Comparison of ENCODE assay signal across 8 cellular contexts in the genomic region with DNA sequence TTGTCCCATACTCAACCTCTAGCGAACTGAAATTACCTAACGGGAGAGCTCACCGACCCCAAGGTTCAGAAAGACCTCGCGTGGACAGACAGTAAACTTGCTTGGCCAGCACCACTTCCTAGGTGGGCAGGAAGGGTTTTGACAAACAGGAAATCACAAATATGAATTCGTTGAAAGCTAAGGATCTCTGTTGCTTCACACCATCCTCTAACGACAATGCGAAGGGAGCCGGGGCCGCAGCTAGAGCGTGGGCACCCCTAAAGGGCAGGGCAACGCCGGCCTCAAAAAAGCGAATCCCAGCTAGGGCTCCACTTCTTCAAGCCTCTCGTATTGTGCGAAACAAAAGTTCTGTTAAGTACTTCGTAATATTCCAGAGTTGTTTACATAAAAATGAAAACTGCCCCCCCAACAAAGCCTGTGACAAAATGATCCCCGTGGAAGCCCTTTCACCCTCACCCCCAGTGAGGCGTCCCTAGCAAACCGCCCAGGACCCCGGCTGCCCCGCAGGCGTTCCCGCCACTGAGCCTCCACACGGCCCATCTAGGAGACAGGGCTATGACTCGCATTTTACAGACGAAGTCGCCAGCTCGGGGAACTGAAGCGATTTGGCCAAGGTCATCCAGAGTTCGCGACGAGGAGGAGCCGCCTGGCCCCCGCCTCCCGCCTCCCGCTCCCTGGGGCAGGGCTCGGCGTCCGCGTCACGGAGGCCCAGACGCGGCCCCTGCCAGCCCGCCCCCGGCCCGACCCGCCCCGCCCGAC. TPM values are rescaled to one million over a fixed set of nuclear protein-coding genes. Genes with fewer than 3 reads are reported as not detected.
DNase-seq lines count a peak whose midpoint lies in the region; ATAC-seq, FAIRE-seq and TF ChIP-seq lines count a peak whose summit lies in the region.

No MANE protein-coding gene starts in this region.

- peak overlapping the region; percentile 86 for H3K27ac ChIP-seq in VCaP

- TF ChIP-seq CTCF in NB4 (IDR thresholded peaks at IDR 0.05; ENCODE audit: low read depth, low read length) (no peak), VCaP (conservative IDR thresholded peaks at IDR 0.05) (no peak)

- peak; percentile 64 for FAIRE-seq in GM12891 (lab: Jason Lieb, UNC)

- peaks cover 40 to 43% of the 10 kb centered on the region in 2 donors for H3K4me1 Mint-ChIP-seq in immature natural killer cell

- peak overlapping the region; percentile 94 to 98 (median 96) for H3K4me3 Mint-ChIP-seq in immature natural killer cell

- peak; percentile 61 for ATAC-seq in HG02588 (IDR thresholded peaks at IDR 0.05; ENCODE audit: unreplicated experiment)
- ATAC-seq in GM18870 (IDR thresholded peaks at IDR 0.05; ENCODE audit: unreplicated experiment) = no peak

- in situ Hi-C loops in T47D (cut with HindIII; ENCODE audit: low pct_unique_long_range_greater_than_20kb, low sequenced_read_pairs) = no loop called here

- DNase-seq in GM12891 (ENCODE audit: insufficient read length, low spot score) (peak; percentile 77), NB4 (ENCODE audit: low read depth) (peak; percentile 95), T47D (ENCODE audit: low read depth in 1 of 2, low spot score in 1 of 2) (peak; percentile 18 to 87), immature natural killer cell (peak; percentile 81 to 86 (median 86)), smooth muscle cell of the brain vasculature (ENCODE audit: low read depth, low spot score) (peak; percentile 50)

- H3K36me3 Mint-ChIP-seq in immature natural killer cell = peaks cover 6 to 7% (median 7%) of the 10 kb centered on the region in 3 donors

- H3K27ac Mint-ChIP-seq in immature natural killer cell = peak overlapping the region; percentile 91 to 99 (median 97)

- H3K9me3 Mint-ChIP-seq in immature natural killer cell = no peaks in the 10 kb centered on the region

- peaks cover 0 to 8% (median 2%) of the 10 kb centered on the region in 3 donors for H3K27me3 Mint-ChIP-seq in immature natural killer cell (ENCODE audit: low read depth in 3 of 3)

- peak overlapping the region; percentile 88 for H3K4me3 ChIP-seq in NB4 (ENCODE audit: low read depth, low read length)

- TF ChIP-seq POLR2A in GM12891 (IDR thresholded peaks at IDR 0.05; ENCODE audit: low read depth, low read length) (peak; percentile 64; the same call in 1 of the 2 replicates), NB4 (IDR thresholded peaks at IDR 0.05; ENCODE audit: extremely low read depth, insufficient read length) (no peak)

TF ChIP-seq in GM12891, 5 proteins besides CTCF, POLR2A, EP300 and RAD21:
- TF ChIP-seq PAX5 (IDR thresholded peaks at IDR 0.05; ENCODE audit: insufficient read depth, low read length, severe bottlenecking) = no peak
- peak; percentile 55; the same call in 1 of the 2 replicates for TF ChIP-seq POLR2AphosphoS5 (IDR thresholded peaks at IDR 0.05; ENCODE audit: low read depth, low read length)

RNA-seq across cellular contexts. Expression of gene KANSL3, which starts 0.5 kb away (rescaled TPM):
- polyA plus RNA-seq in GM12891 (2012; ENCODE audit: low read depth, missing spikeins) = 10.7 TPM
- polyA plus RNA-seq in immature natural killer cell = 10 to 100 TPM in 1 of 3 donors, 1 to 10 TPM in 2; 8.2 to 22.2 (median 9.9) TPM

RNA-seq across cellular contexts. Expression of gene FER1L5, which starts 5.0 kb away (rescaled TPM):
- polyA plus RNA-seq in GM12891 (2012; ENCODE audit: low read depth, missing spikeins) = not detected
- not detected for polyA plus RNA-seq in immature natural killer cell
